26 cellular contexts compared by ENCODE assay signal in genomic region chr15:63124506-63124905, GRCh38. TPM values are rescaled to one million over a fixed set of nuclear protein-coding genes. Genes with fewer than 3 reads are reported as not detected.
A peak's percentile ranks its signal among the peaks of the same experiment; 100 is the strongest.
DNase-seq lines count a peak whose midpoint lies in the region; ATAC-seq, FAIRE-seq and TF ChIP-seq lines count a peak whose summit lies in the region.
"Had no signal": no experiment of that assay in that cellular context is flagged by ENCODE, and none has a peak within 500 bp of the region (broad histone marks: within the 10 kb centered on the region; RNA-seq: fewer than 3 reads in every experiment).

No MANE protein-coding gene starts in this region.

- H3K36me3 Mint-ChIP-seq in activated naive CD4-positive, alpha-beta T cell treated with anti-CD3 and anti-CD28 coated beads, Interleukin-2, amount 50 U/mL, for 24 hours, result peaks cover 13% of the 10 kb centered on the region
- peaks cover 15% of the 10 kb centered on the region for H3K36me3 Mint-ChIP-seq in activated naive CD4-positive, alpha-beta T cell treated with anti-CD3 and anti-CD28 coated beads for 36 hours (ENCODE audit: low read depth)
- peaks cover 32% of the 10 kb centered on the region for H3K36me3 Mint-ChIP-seq in CD4-positive, alpha-beta T cell (ENCODE audit: low read depth)
- H3K36me3 Mint-ChIP-seq in neural progenitor cell, result peaks cover 14% of the 10 kb centered on the region

- no peak for DNase-seq in activated naive CD4-positive, alpha-beta T cell treated with anti-CD3 and anti-CD28 coated beads for 36 hours
- DNase-seq in CD4-positive, alpha-beta T cell, result no peak
- DNase-seq in neural progenitor cell (ENCODE audit: low spot score) (no peak), HCEC 1CT (no peak), MG63 (no peak), H54 (ENCODE audit: insufficient read length, low spot score) (no peak)
- DNase-seq: 8988T; ACHN; AML-193; BE2C; Caco-2; CD4-positive, alpha-beta memory T cell; DMS 273 treated with DMSO at 0.1 percent for 48 hours; DMS79; EL; GDM1; GM23248; H9 had no signal

- intact Hi-C loops in activated naive CD4-positive, alpha-beta T cell treated with anti-CD3 and anti-CD28 coated beads for 36 hours (cut with micrococcal nuclease), result no loop called here
- intact Hi-C loops in CD4-positive, alpha-beta T cell (cut with DNase I, micrococcal nuclease), result no loop called here

- peaks cover 24% of the 10 kb centered on the region for H3K4me1 Mint-ChIP-seq in activated naive CD4-positive, alpha-beta T cell treated with anti-CD3 and anti-CD28 coated beads, Interleukin-2, amount 50 U/mL, for 24 hours
- H3K4me1 Mint-ChIP-seq in activated naive CD4-positive, alpha-beta T cell treated with anti-CD3 and anti-CD28 coated beads for 36 hours (ENCODE audit: low read depth), result peaks cover 14% of the 10 kb centered on the region
- H3K4me1 Mint-ChIP-seq in CD4-positive, alpha-beta T cell (ENCODE audit: low read depth), result peaks cover 17% of the 10 kb centered on the region
- peaks cover 16% of the 10 kb centered on the region for H3K4me1 Mint-ChIP-seq in neural progenitor cell

- H3K36me3 ChIP-seq in Loucy (ENCODE audit: insufficient read depth, low read length) (no peaks in the 10 kb centered on the region; the same call in 1 of the 2 replicates), neural progenitor cell (no peaks in the 10 kb centered on the region), MG63 (peaks cover 27% of the 10 kb centered on the region)
- H3K36me3 ChIP-seq: BE2C had no signal

- H3K9me3 Mint-ChIP-seq in activated naive CD4-positive, alpha-beta T cell treated with anti-CD3 and anti-CD28 coated beads, Interleukin-2, amount 50 U/mL, for 24 hours, result peaks cover 7% of the 10 kb centered on the region
- peaks cover 9% of the 10 kb centered on the region for H3K9me3 Mint-ChIP-seq in activated naive CD4-positive, alpha-beta T cell treated with anti-CD3 and anti-CD28 coated beads for 36 hours
- peaks cover 8% of the 10 kb centered on the region for H3K9me3 Mint-ChIP-seq in CD4-positive, alpha-beta T cell
- peaks cover 5% of the 10 kb centered on the region for H3K9me3 Mint-ChIP-seq in neural progenitor cell

- H3K79me2 ChIP-seq in Loucy (ENCODE audit: insufficient read depth, low read length), result peaks cover 10% of the 10 kb centered on the region
- no peaks in the 10 kb centered on the region for H3K79me2 ChIP-seq in neural progenitor cell (ENCODE audit: low read depth)

- no peak overlapping the region for H3K27ac ChIP-seq in CD4-positive, alpha-beta T cell (ENCODE audit: low read depth, low read length)
- H3K27ac ChIP-seq in neural progenitor cell, result no peak overlapping the region
- H3K27ac ChIP-seq: A549, C4-2B, GM23248 had no signal

- H3K9me2 ChIP-seq in Loucy (replicated peaks; ENCODE audit: low read depth, low read length), result no peaks in the 10 kb centered on the region

- FAIRE-seq in H54 (lab: Jason Lieb, UNC), result no peak
- FAIRE-seq: A549, D721Med, GM12878, GM19239, H1 had no signal

- H3K27ac Mint-ChIP-seq in activated naive CD4-positive, alpha-beta T cell treated with anti-CD3 and anti-CD28 coated beads, Interleukin-2, amount 50 U/mL, for 24 hours, result peak overlapping the region; percentile 72
- no peak overlapping the region for H3K27ac Mint-ChIP-seq in activated naive CD4-positive, alpha-beta T cell treated with anti-CD3 and anti-CD28 coated beads for 36 hours
- H3K27ac Mint-ChIP-seq in CD4-positive, alpha-beta T cell, result no peak overlapping the region
- no peak overlapping the region for H3K27ac Mint-ChIP-seq in neural progenitor cell
- H3K27ac Mint-ChIP-seq: CD4-positive, alpha-beta memory T cell had no signal

- no peak for TF ChIP-seq POLR2A in H54 (IDR thresholded peaks at IDR 0.05; ENCODE audit: low read depth, low read length)

- no peaks in the 10 kb centered on the region for H3K27me3 Mint-ChIP-seq in activated naive CD4-positive, alpha-beta T cell treated with anti-CD3 and anti-CD28 coated beads, Interleukin-2, amount 50 U/mL, for 24 hours
- H3K27me3 Mint-ChIP-seq in activated naive CD4-positive, alpha-beta T cell treated with anti-CD3 and anti-CD28 coated beads for 36 hours (ENCODE audit: low read depth), result no peaks in the 10 kb centered on the region
- no peaks in the 10 kb centered on the region for H3K27me3 Mint-ChIP-seq in CD4-positive, alpha-beta T cell
- peaks cover 2% of the 10 kb centered on the region for H3K27me3 Mint-ChIP-seq in neural progenitor cell (ENCODE audit: insufficient read depth, low read depth)
- H3K27me3 Mint-ChIP-seq: CD4-positive, alpha-beta memory T cell had no signal

- H3K4me3 Mint-ChIP-seq in activated naive CD4-positive, alpha-beta T cell treated with anti-CD3 and anti-CD28 coated beads, Interleukin-2, amount 50 U/mL, for 24 hours, result no peak overlapping the region
- no peak overlapping the region for H3K4me3 Mint-ChIP-seq in activated naive CD4-positive, alpha-beta T cell treated with anti-CD3 and anti-CD28 coated beads for 36 hours
- H3K4me3 Mint-ChIP-seq in CD4-positive, alpha-beta T cell, result peak overlapping the region; percentile 25
- peak overlapping the region; percentile 30 for H3K4me3 Mint-ChIP-seq in neural progenitor cell
- H3K4me3 Mint-ChIP-seq: H9 had no signal

- H3K4me1 ChIP-seq in Loucy (ENCODE audit: insufficient read depth, low read length, poor library complexity, severe bottlenecking) (peaks cover 12% of the 10 kb centered on the region), neural progenitor cell (peaks cover 5% of the 10 kb centered on the region)

- H3K9me3 ChIP-seq in CD4-positive, alpha-beta T cell (ENCODE audit: control insufficient read depth, low read length), result peaks cover 8% of the 10 kb centered on the region
- peaks cover 3% of the 10 kb centered on the region; the same call in 1 of the 2 replicates for H3K9me3 ChIP-seq in Loucy (ENCODE audit: insufficient read depth, low read depth, low read length)
- H3K9me3 ChIP-seq in neural progenitor cell (ENCODE audit: low read depth), result no peaks in the 10 kb centered on the region
- H3K9me3 ChIP-seq in MG63, result peaks cover 7% of the 10 kb centered on the region
- H3K9me3 ChIP-seq: BE2C had no signal

- H3K4me3 ChIP-seq in Loucy (ENCODE audit: low read length, poor library complexity, severe bottlenecking), result peak overlapping the region; percentile 64
- no peak overlapping the region for H3K4me3 ChIP-seq in neural progenitor cell
- no peak overlapping the region for H3K4me3 ChIP-seq in MG63
- H3K4me3 ChIP-seq: A549, GM12878, GM23248 had no signal

- H4K20me1 ChIP-seq in Loucy (ENCODE audit: insufficient read depth, low read length, poor library complexity, severe bottlenecking) (no peaks in the 10 kb centered on the region), neural progenitor cell (ENCODE audit: low read depth) (no peaks in the 10 kb centered on the region)

- no peak overlapping the region for H2AFZ ChIP-seq in Loucy (ENCODE audit: low read length)
- H2AFZ ChIP-seq in neural progenitor cell (replicated peaks), result no peak overlapping the region
- H2AFZ ChIP-seq: GM23248 had no signal

- H3K4me2 ChIP-seq in Loucy (ENCODE audit: low read depth, low read length, poor library complexity, severe bottlenecking) (peak overlapping the region; percentile 47), neural progenitor cell (no peak overlapping the region)
- H3K4me2 ChIP-seq: A549 had no signal

- H3F3A ChIP-seq in Loucy (ENCODE audit: low read depth) (no peaks in the 10 kb centered on the region), neural progenitor cell (ENCODE audit: low read depth) (peaks cover 14% of the 10 kb centered on the region)

- TF ChIP-seq CTCF in CD4-positive, alpha-beta T cell (IDR thresholded peaks at IDR 0.05), result no peak
- no peak for TF ChIP-seq CTCF in Loucy (conservative IDR thresholded peaks at IDR 0.05; ENCODE audit: low read length)
- TF ChIP-seq CTCF in neural progenitor cell (IDR thresholded peaks at IDR 0.05), result no peak

- ATAC-seq in CD4-positive, alpha-beta T cell (ENCODE audit: poor library complexity), result no peak
- ATAC-seq: A549, GM12878 had no signal

- POLR2A ChIA-PET in CD4-positive, alpha-beta T cell (lab: Charles Lee), result no interaction called here

- H3K9ac ChIP-seq in Loucy (ENCODE audit: low read depth, low read length, poor library complexity, severe bottlenecking) (peak overlapping the region; percentile 52), neural progenitor cell (no peak overlapping the region)
- H3K9ac ChIP-seq: GM23248 had no signal

- H3K27me3 ChIP-seq in CD4-positive, alpha-beta T cell (ENCODE audit: control insufficient read depth, insufficient read depth, low read length), result no peaks in the 10 kb centered on the region
- H3K27me3 ChIP-seq in Loucy (ENCODE audit: insufficient read depth, low read length, poor library complexity, severe bottlenecking) (no peaks in the 10 kb centered on the region), neural progenitor cell (no peaks in the 10 kb centered on the region), MG63 (no peaks in the 10 kb centered on the region)
- H3K27me3 ChIP-seq: BE2C had no signal

- CTCF ChIA-PET in activated naive CD4-positive, alpha-beta T cell treated with anti-CD3 and anti-CD28 coated beads for 36 hours (lab: Charles Lee), result no interaction called here
- CTCF ChIA-PET in CD4-positive, alpha-beta T cell (lab: Charles Lee), result no interaction called here

RNA-seq across cellular contexts. Expression of gene LACTB, which starts 2.8 kb away (rescaled TPM):
- total RNA-seq in activated naive CD4-positive, alpha-beta T cell treated with anti-CD3 and anti-CD28 coated beads for 36 hours, result 10 to 100 TPM; 18.3 to 18.7 TPM
- total RNA-seq in CD4-positive, alpha-beta T cell, result 1 to 10 TPM; 6.9 to 7.0 TPM
- total RNA-seq in neural progenitor cell (ENCODE audit: low replicate concordance), result 3.6 and 4.4 TPM in 2 replicates
- 41.5 and 50.4 TPM in 2 replicates for total RNA-seq in MG63 (2014; rRNA removed; shearing (Covaris generic); ENCODE audit: low replicate concordance)

RNA-seq across cellular contexts. Expression of gene RPS27L, which starts 32.8 kb away (rescaled TPM):
- total RNA-seq in activated naive CD4-positive, alpha-beta T cell treated with anti-CD3 and anti-CD28 coated beads for 36 hours, result 100 to 1,000 TPM; 220 to 222 TPM
- total RNA-seq in CD4-positive, alpha-beta T cell, result 10 to 100 TPM; 40.0 to 43.1 TPM
- total RNA-seq in neural progenitor cell (ENCODE audit: low replicate concordance), result 57.8 and 111 TPM in 2 replicates
- total RNA-seq in MG63 (2014; rRNA removed; shearing (Covaris generic); ENCODE audit: low replicate concordance), result 42.6 and 193 TPM in 2 replicates

Comparison
In these comparisons a context has a peak if more than half of its experiments do, and no peak if none do; other contexts are left out.
1. H3K4me3 Mint-ChIP-seq: peak in CD4-positive, alpha-beta T cell (single experiment) and neural progenitor cell (single experiment); none in activated naive CD4-positive, alpha-beta T cell treated with anti-CD3 and anti-CD28 coated beads, Interleukin-2, amount 50 U/mL, for 24 hours (single experiment) and activated naive CD4-positive, alpha-beta T cell treated with anti-CD3 and anti-CD28 coated beads for 36 hours (single experiment).